In the genomic region with DNA sequence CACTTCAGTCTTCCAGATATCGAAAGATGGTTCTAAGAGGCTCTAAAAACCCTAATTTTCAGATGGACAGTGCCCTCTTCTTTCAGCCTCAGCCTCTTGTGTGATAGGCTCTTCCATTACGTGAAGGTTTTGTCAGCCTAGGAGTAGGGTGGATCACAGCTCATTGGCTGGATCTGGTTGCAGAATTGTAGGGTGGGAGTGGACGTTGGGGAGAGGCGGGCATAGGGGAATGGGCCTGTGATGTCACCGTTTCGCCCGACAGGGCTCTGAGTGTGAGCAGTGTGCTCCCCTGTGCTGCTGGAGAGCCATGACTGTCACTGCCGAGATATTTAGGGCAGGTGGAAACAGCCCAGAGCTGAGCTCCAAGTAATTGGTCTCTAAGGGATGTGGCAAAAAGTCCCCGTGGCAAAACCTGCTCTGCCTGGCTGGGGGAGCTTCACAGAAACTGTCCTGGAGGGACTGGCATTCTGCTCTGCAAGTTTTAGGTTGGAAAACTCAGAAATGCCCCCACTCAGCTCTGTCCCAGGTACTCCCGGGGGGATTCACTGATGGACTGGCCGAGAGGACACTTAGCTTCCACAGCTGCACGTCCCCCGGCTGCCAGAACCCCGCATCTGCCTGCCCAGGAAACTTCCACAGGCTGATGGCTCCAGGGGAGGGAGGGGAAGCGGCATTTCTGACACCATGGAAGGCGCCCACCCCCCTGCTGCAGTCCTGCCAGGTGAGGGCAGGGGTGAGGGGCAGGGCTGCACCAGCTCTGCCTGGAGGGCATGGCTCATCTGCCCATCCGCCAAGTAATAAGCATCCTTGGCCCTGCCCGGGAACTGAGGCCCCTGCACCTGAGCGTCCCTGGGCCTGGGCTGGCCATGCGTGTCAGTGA, we compare ENCODE assay signal across 30 cellular contexts. TPM values are rescaled to one million over a fixed set of nuclear protein-coding genes. Genes with fewer than 3 reads are reported as not detected.
A peak's percentile ranks its signal among the peaks of the same experiment; 100 is the strongest.
DNase-seq lines count a peak whose midpoint lies in the region; ATAC-seq, FAIRE-seq and TF ChIP-seq lines count a peak whose summit lies in the region.
"Had no signal": no experiment of that assay in that cellular context is flagged by ENCODE, and none has a peak within 500 bp of the region (broad histone marks: within the 10 kb centered on the region; RNA-seq: fewer than 3 reads in every experiment).

No MANE protein-coding gene starts in this region.

- POLR2A ChIA-PET in SK-N-SH (lab: Yijun Ruan, JAX) (interaction anchor here (0.7 kb wide), 1 partner anchor 11 kb away, joined by 3 read pairs; the partner anchor contains the start of gene METTL26), Panc1 (lab: Charles Lee) (no interaction called here), H1 (lab: Charles Lee; ENCODE audit: partially characterized antibody) (interaction anchor here (1.4 to 2.5 kb wide), 3 partner anchors 11 to 49 kb away, joined by 3 to 16 read pairs (median 3); partner anchors contain the start of gene METTL26)

- CTCF ChIA-PET in SK-N-SH (lab: Yijun Ruan, JAX): interaction anchor here (0.6 to 2.2 kb wide), 13 partner anchors 11 to 233 kb away, joined by 3 to 11 read pairs (median 4); partner anchors contain the start of genes METTL26 and RAB40C
- CTCF ChIA-PET in Panc1 (lab: Charles Lee): no interaction called here
- CTCF ChIA-PET in H1 (lab: Charles Lee; ENCODE audit: partially characterized antibody): interaction anchor here (0.6 to 1.8 kb wide), 13 partner anchors 12 to 232 kb away, joined by 3 to 6 read pairs (median 3); partner anchors contain the start of gene METTL26

- H3K9me2 ChIP-seq in SK-N-SH: no peaks in the 10 kb centered on the region

- no peaks in the 10 kb centered on the region for H3K27me3 ChIP-seq in SK-N-SH (ENCODE audit: insufficient read depth)
- H3K27me3 ChIP-seq in Panc1 (ENCODE audit: control insufficient read depth, insufficient read depth, low read length): no peaks in the 10 kb centered on the region
- H3K27me3 ChIP-seq in H1 (replicated peaks in 1 of 4; ENCODE audit: control insufficient read depth in 3 of 4, extremely low read depth in 1 of 4, insufficient read depth in 3 of 4, low read length in 3 of 4): no peaks in the 10 kb centered on the region
- no peaks in the 10 kb centered on the region for H3K27me3 ChIP-seq in sigmoid colon
- H3K27me3 ChIP-seq: Peyer's patch, SJCRH30 had no signal

- H2BK15ac ChIP-seq in H1 (ENCODE audit: low read length): no peak overlapping the region

- H4K8ac ChIP-seq in H1 (ENCODE audit: extremely low read depth, insufficient read depth, low read length): no peak overlapping the region

- H3K79me2 ChIP-seq in SK-N-SH (ENCODE audit: insufficient read depth): peaks cover 5% of the 10 kb centered on the region; the same call in 1 of the 2 replicates
- no peaks in the 10 kb centered on the region for H3K79me2 ChIP-seq in H1 (ENCODE audit: control insufficient read depth in 1 of 2, insufficient read depth in 2 of 2, low read length in 2 of 2)

- no peak overlapping the region for H3K56ac ChIP-seq in H1 (replicated peaks; ENCODE audit: insufficient read length, low read depth, low read length)

- H3K79me1 ChIP-seq in H1 (ENCODE audit: low read depth, low read length): peaks cover 4% of the 10 kb centered on the region; the same call in 1 of the 2 replicates

- BruUV-seq in Panc1 (replicated peaks; lab: Mats Ljungman, UMichigan): no TSS peak

- 90% methylated on average over 9 of the region's 20 CpGs for WGBS in SK-N-SH (ENCODE audit: low lambda C conversion rate)
- 89% methylated on average over 20 of the region's 20 CpGs; no CpG with 5 or more reads in 1 of the 2 experiments for WGBS in H1 (ENCODE audit: extremely low coverage in 1 of 2, insufficient coverage in 1 of 2, insufficient read length in 1 of 2, insufficient replicate concordance in 2 of 2, low coverage in 1 of 2, low lambda C conversion rate in 2 of 2, missing lambda C conversion rate in 1 of 2), 2 experiments
- WGBS in sigmoid colon, 2 donors: 88 to 89% methylated on average over 20 of the region's 20 CpGs

- no peak overlapping the region for H3K4me2 ChIP-seq in SK-N-SH
- H3K4me2 ChIP-seq in H1 (ENCODE audit: insufficient read depth in 1 of 2, low read depth in 2 of 2, low read length in 2 of 2): no peak overlapping the region

- TF ChIP-seq POLR2A in H1 (IDR thresholded peaks at IDR 0.05; ENCODE audit: control extremely low read depth in 1 of 2, low read depth in 2 of 2, low read length in 2 of 2) (no peak), sigmoid colon (IDR thresholded peaks at IDR 0.05) (no peak)

- H4K5ac ChIP-seq in H1 (ENCODE audit: insufficient read length, low read depth, low read length): no peak overlapping the region

- TF ChIP-seq RAD21 in SK-N-SH (IDR thresholded peaks at IDR 0.05; ENCODE audit: low read length): no peak
- TF ChIP-seq RAD21 in H1 (IDR thresholded peaks at IDR 0.05 in 1 of 2, conservative IDR thresholded peaks at IDR 0.05 in 1 of 2; ENCODE audit: low read depth in 2 of 2, low read length in 2 of 2): no peak

- H3K4ac ChIP-seq in H1 (replicated peaks; ENCODE audit: insufficient read length, low read depth, low read length): no peak overlapping the region

- no peak for TF ChIP-seq CTCF in SK-N-SH (IDR thresholded peaks at IDR 0.05)
- no peak for TF ChIP-seq CTCF in Panc1 (IDR thresholded peaks at IDR 0.05)
- no peak for TF ChIP-seq CTCF in H1 (IDR thresholded peaks at IDR 0.05; ENCODE audit: control extremely low read depth in 1 of 3, insufficient read depth in 1 of 3, low read depth in 1 of 3, low read length in 3 of 3)
- no peak for TF ChIP-seq CTCF in sigmoid colon (IDR thresholded peaks at IDR 0.05)

- 0 out of 2 replicates have a peak, but pooled peaks cover 5% of the 10 kb centered on the region for H4K20me1 ChIP-seq in SK-N-SH (ENCODE audit: insufficient read depth)
- peaks cover 2 to 3% of the 10 kb centered on the region in 2 experiments for H4K20me1 ChIP-seq in H1 (replicated peaks in 1 of 2; ENCODE audit: control insufficient read depth in 1 of 2, insufficient read depth in 2 of 2, low read length in 2 of 2)

- peaks cover 0 to 3% of the 10 kb centered on the region in 2 experiments for H3K36me3 ChIP-seq in SK-N-SH (replicated peaks in 1 of 2; ENCODE audit: control insufficient read depth in 1 of 2, insufficient read depth in 2 of 2, low read length in 1 of 2)
- no peaks in the 10 kb centered on the region for H3K36me3 ChIP-seq in Panc1 (ENCODE audit: control insufficient read depth, insufficient read depth, low read length)
- H3K36me3 ChIP-seq in H1 (ENCODE audit: control insufficient read depth in 2 of 4, insufficient read depth in 4 of 4, low read length in 3 of 4): peaks cover 0 to 4% (median 0%) of the 10 kb centered on the region in 4 experiments; a peak in 1 of 8 replicates
- peaks cover 0 to 20% (median 10%) of the 10 kb centered on the region in 4 donors for H3K36me3 ChIP-seq in sigmoid colon
- H3K36me3 ChIP-seq: SJCRH30 had no signal

- H3K9me3 ChIP-seq in SK-N-SH (no peaks in the 10 kb centered on the region), Panc1 (ENCODE audit: control insufficient read depth, insufficient read depth, low read depth, low read length) (no peaks in the 10 kb centered on the region), H1 (ENCODE audit: insufficient read depth in 2 of 2, low read depth in 1 of 2, low read length in 1 of 2) (no peaks in the 10 kb centered on the region), sigmoid colon (no peaks in the 10 kb centered on the region)
- H3K9me3 ChIP-seq: Peyer's patch, SJCRH30 had no signal

- H3K4me1 ChIP-seq in SK-N-SH (ENCODE audit: control insufficient read depth in 1 of 2, insufficient read depth in 2 of 2, low read depth in 1 of 2, low read length in 1 of 2): peaks cover 10 to 23% of the 10 kb centered on the region in 2 experiments; a peak in 3 of 4 replicates
- H3K4me1 ChIP-seq in Panc1 (ENCODE audit: control insufficient read depth, insufficient read depth, low read length): peaks cover 69% of the 10 kb centered on the region
- peaks cover 0 to 22% (median 13%) of the 10 kb centered on the region in 4 experiments; a peak in 6 of 7 replicates for H3K4me1 ChIP-seq in H1 (replicated peaks in 1 of 4; ENCODE audit: control insufficient read depth in 3 of 4, insufficient read depth in 4 of 4, low read length in 3 of 4)
- peaks cover 0 to 36% (median 24%) of the 10 kb centered on the region in 4 donors for H3K4me1 ChIP-seq in sigmoid colon

- H3K14ac ChIP-seq in H1 (ENCODE audit: insufficient read length): no peak overlapping the region

- no peak overlapping the region for H2AFZ ChIP-seq in SK-N-SH (ENCODE audit: low read depth)
- H2AFZ ChIP-seq in H1 (ENCODE audit: low read length): no peak overlapping the region

- 0 out of 2 replicates have a peak overlapping the region, but pooled peaks have one; percentile 44 for H2BK5ac ChIP-seq in H1 (ENCODE audit: low read depth, low read length)

- no peak overlapping the region for H3K18ac ChIP-seq in H1 (ENCODE audit: extremely low read depth, low read length)

- intact Hi-C loops in Panc1 (cut with micrococcal nuclease; ENCODE audit: unreplicated experiment) (no loop called here), sigmoid colon (cut with DNase I) (no loop called here)

- H3K4me3 ChIP-seq in SK-N-SH (ENCODE audit: low read depth in 2 of 2, low read length in 1 of 2): no peak overlapping the region
- H3K4me3 ChIP-seq in Panc1 (ENCODE audit: low read depth in 2 of 2, low read length in 2 of 2): no peak overlapping the region
- no peak overlapping the region for H3K4me3 ChIP-seq in H1 (ENCODE audit: extremely low read depth in 1 of 4, insufficient read depth in 2 of 4, low read depth in 3 of 4, low read length in 4 of 4)
- H3K4me3 ChIP-seq in sigmoid colon: no peak overlapping the region
- H3K4me3 ChIP-seq: Peyer's patch, SJCRH30 had no signal

- H2BK120ac ChIP-seq in H1 (replicated peaks; ENCODE audit: low read depth, low read length): no peak overlapping the region

- no peak overlapping the region for H3K23ac ChIP-seq in H1 (ENCODE audit: insufficient read length)

- H4K91ac ChIP-seq in H1 (replicated peaks; ENCODE audit: insufficient read length, low read length): no peak overlapping the region

- H3K23me2 ChIP-seq in H1 (ENCODE audit: low read depth, low read length): no peaks in the 10 kb centered on the region

- TF ChIP-seq EP300 in SK-N-SH (IDR thresholded peaks at IDR 0.05; ENCODE audit: borderline replicate concordance in 1 of 2, low read depth in 1 of 2, low read length in 1 of 2): no peak
- no peak for TF ChIP-seq EP300 in H1 (IDR thresholded peaks at IDR 0.05; ENCODE audit: borderline replicate concordance in 1 of 2, low read depth in 2 of 2, low read length in 2 of 2)
- TF ChIP-seq EP300 in sigmoid colon (IDR thresholded peaks at IDR 0.05): no peak

- H3K9ac ChIP-seq in SK-N-SH: no peak overlapping the region
- no peak overlapping the region for H3K9ac ChIP-seq in H1 (replicated peaks in 1 of 4; ENCODE audit: extremely low read depth in 1 of 4, low read depth in 3 of 4, low read length in 3 of 4)

- peak; percentile 43 for DNase-seq in SK-N-SH
- no peak for DNase-seq in Panc1 (ENCODE audit: low read depth, low spot score)
- DNase-seq in H1 (ENCODE audit: low read depth in 1 of 2, low spot score in 2 of 2): no peak
- peak; percentile 53 for DNase-seq in sigmoid colon
- no peak for DNase-seq in NCI-H187 (lab: John Stamatoyannopoulos, UW)
- DNase-seq: activated CD4-positive, alpha-beta T cell treated with anti-CD3 and anti-CD28 coated beads, Interleukin-2, amount 50 U/mL, for 4 hours; activated CD4-positive, CD25-positive, alpha-beta regulatory T cell; activated CD8-positive, alpha-beta memory T cell treated with anti-CD3 and anti-CD28 coated beads, Interleukin-2, amount 10 ng/mL, durations not matched to agents 7 days and 5 days; activated gamma-delta T cell; activated T-cell treated with anti-CD3 and anti-CD28 coated beads, Interleukin-2, amount 50 U/mL, for 4 hours; cerebellar nuclear complex; foreskin melanocyte; KBM-7; naive B cell; NCI-H1105; NCI-H1930; NCI-H526 treated with DMSO at 0.1 percent for 48 hours; nucleus accumbens; Peyer's patch; stimulated activated naive B cell treated with anti-CD40 and anti-IgM and Interleukin-4, amounts not matched to agents 10 μg/mL and 1 μg/mL and 100 μg/mL, for 72 hours; substantia nigra; T-helper 1 cell had no signal

- H3F3A ChIP-seq in SK-N-SH (replicated peaks; ENCODE audit: insufficient read depth): peaks cover 5% of the 10 kb centered on the region

- ATAC-seq in SK-N-SH treated with all-trans-retinoic acid at 6 μM for 48 hours: no peak
- no peak for ATAC-seq in Panc1
- no peak for ATAC-seq in activated CD4-positive, CD25-positive, alpha-beta regulatory T cell treated with anti-CD3 and anti-CD28 coated beads, Interleukin-2, amount 50 U/mL, for 24 hours
- no peak for ATAC-seq in HG02623 (IDR thresholded peaks at IDR 0.05; ENCODE audit: unreplicated experiment)
- ATAC-seq: activated CD8-positive, alpha-beta memory T cell treated with anti-CD3 and anti-CD28 coated beads, Interleukin-2, amount 10 ng/mL, durations not matched to agents 7 days and 5 days; activated T-cell treated with anti-CD3 and anti-CD28 coated beads, Interleukin-2, amount 50 U/mL, for 4 hours; stimulated activated naive B cell treated with anti-CD40 and anti-IgM and Interleukin-4, amounts not matched to agents 10 μg/mL and 1 μg/mL and 100 μg/mL, for 72 hours had no signal

- no peak for FAIRE-seq in H1 (lab: Jason Lieb, UNC)
- FAIRE-seq: endometrium, G401.6 had no signal

- no peak overlapping the region for H2BK12ac ChIP-seq in H1 (ENCODE audit: low read depth, low read length)

- in situ Hi-C loops in Panc1 (cut with HindIII; ENCODE audit: low pct_unique_long_range_greater_than_20kb, low sequenced_read_pairs): no loop called here

- H2BK20ac ChIP-seq in H1 (ENCODE audit: low read length): no peak overlapping the region

- H3K27ac ChIP-seq in SK-N-SH (ENCODE audit: low read depth in 2 of 2, low read length in 1 of 2) (no peak overlapping the region), Panc1 (ENCODE audit: low read length) (peak overlapping the region; percentile 57; the same call in 1 of the 2 replicates), H1 (ENCODE audit: low read depth, low read length) (no peak overlapping the region; the same call in 1 of the 2 replicates), sigmoid colon (no peak overlapping the region)
- H3K27ac ChIP-seq: 22Rv1, Peyer's patch, SJCRH30 had no signal

- H2AK5ac ChIP-seq in H1 (ENCODE audit: low read depth, low read length): no peak overlapping the region

RNA-seq across cellular contexts. Expression of gene WFIKKN1, which starts 6.0 kb away (rescaled TPM):
- polyA plus RNA-seq in SK-N-SH (2012; rRNA removed): 0.10 and 0.16 TPM in 2 replicates
- 0.09 and 0.10 TPM in 2 replicates for polyA plus RNA-seq in SK-N-SH (2012; cell fraction: cytosol; rRNA removed)
- polyA plus RNA-seq in SK-N-SH (2012; cell fraction: nucleus; rRNA removed): 0.37 and 1.4 TPM in 2 replicates
- 2.0 TPM for total RNA-seq in Panc1 (2021; ENCODE audit: unreplicated experiment)
- polyA plus RNA-seq in Panc1 (2012; ENCODE audit: insufficient read length): 2.1 TPM
- 10.2 and 11.4 TPM in 2 replicates for total RNA-seq in H1 (2021; fragmentation: NEBNext Ultra II Directional; extraction: Animal tissue kit (Norgen Biotek cat#: 25700))
- polyA plus RNA-seq in H1 (2011; rRNA removed): 15.8 and 28.4 TPM in 2 replicates
- 19.7 TPM for polyA plus RNA-seq in H1 (2011; cell fraction: cytosol; rRNA removed)
- polyA plus RNA-seq in H1 (2011; cell fraction: nucleus; rRNA removed): 21.8 TPM
- polyA plus RNA-seq in H1 (2012, experiment 1 of 2): 4.8 to 11.4 TPM (median 10.2 TPM) in 4 replicates
- 8.5 TPM for polyA plus RNA-seq in H1 (2012, experiment 2 of 2)
- 12.3 TPM for polyA plus RNA-seq in H1 (2013, experiment 1 of 2)
- polyA plus RNA-seq in H1 (2013, experiment 2 of 2): 11.2 TPM
- 1.4 and 1.8 TPM in 2 replicates for polyA minus RNA-seq in H1 (2011; rRNA and poly(A)+ RNA removed)
- polyA minus RNA-seq in H1 (2011; cell fraction: cytosol; rRNA and poly(A)+ RNA removed): 12.0 TPM
- polyA minus RNA-seq in H1 (2011; cell fraction: nucleus; rRNA and poly(A)+ RNA removed): 10.3 TPM
- total RNA-seq in sigmoid colon: 1 to 10 TPM in 1 of 4 donors, under 1 TPM in 3; 0.27 to 1.4 (median 0.43) TPM
- under 1 TPM; 0.46 to 0.80 (median 0.60) TPM for polyA plus RNA-seq in sigmoid colon
- polyA plus RNA-seq: CD14-positive monocyte had no signal

RNA-seq across cellular contexts. Expression of gene METTL26, which starts 11.3 kb away (rescaled TPM):
- polyA plus RNA-seq in SK-N-SH (2012; rRNA removed) (158 and 167 TPM in 2 replicates), H1 (2011; rRNA removed) (186 and 203 TPM in 2 replicates), sigmoid colon (100 to 1,000 TPM in 1 of 3 donors, 10 to 100 TPM in 2; 79.5 to 132 (median 87.1) TPM)
- 83.5 and 115 TPM in 2 replicates for polyA plus RNA-seq in SK-N-SH (2012; cell fraction: cytosol; rRNA removed)
- 144 and 254 TPM in 2 replicates for polyA plus RNA-seq in SK-N-SH (2012; cell fraction: nucleus; rRNA removed)
- total RNA-seq in Panc1 (2021; ENCODE audit: unreplicated experiment) (91.8 TPM), sigmoid colon (100 to 1,000 TPM; 101 to 163 (median 157) TPM)
- polyA plus RNA-seq in Panc1 (2012; ENCODE audit: insufficient read length): 245 TPM
- total RNA-seq in H1 (2021; fragmentation: NEBNext Ultra II Directional; extraction: Animal tissue kit (Norgen Biotek cat#: 25700)): 100 and 108 TPM in 2 replicates
- 162 TPM for polyA plus RNA-seq in H1 (2011; cell fraction: cytosol; rRNA removed)
- polyA plus RNA-seq in H1 (2011; cell fraction: nucleus; rRNA removed): 223 TPM
- polyA plus RNA-seq in H1 (2012, experiment 1 of 2): 71.0 to 114 TPM (median 105 TPM) in 4 replicates
- polyA plus RNA-seq in H1 (2012, experiment 2 of 2): 145 TPM
- polyA plus RNA-seq in H1 (2013, experiment 1 of 2): 85.9 TPM
- 90.7 TPM for polyA plus RNA-seq in H1 (2013, experiment 2 of 2)
- 17.4 and 18.7 TPM in 2 replicates for polyA minus RNA-seq in H1 (2011; rRNA and poly(A)+ RNA removed)
- 64.4 TPM for polyA minus RNA-seq in H1 (2011; cell fraction: cytosol; rRNA and poly(A)+ RNA removed)
- 71.6 TPM for polyA minus RNA-seq in H1 (2011; cell fraction: nucleus; rRNA and poly(A)+ RNA removed)

RNA-seq across cellular contexts. Expression of gene MCRIP2, which starts 16.9 kb away (rescaled TPM):
- polyA plus RNA-seq in SK-N-SH (2012; rRNA removed) (34.0 and 36.9 TPM in 2 replicates), H1 (2011; rRNA removed) (75.5 and 102 TPM in 2 replicates), sigmoid colon (100 to 1,000 TPM; 106 to 132 (median 131) TPM)
- 14.2 and 20.8 TPM in 2 replicates for polyA plus RNA-seq in SK-N-SH (2012; cell fraction: cytosol; rRNA removed)
- 40.2 and 60.8 TPM in 2 replicates for polyA plus RNA-seq in SK-N-SH (2012; cell fraction: nucleus; rRNA removed)
- total RNA-seq in Panc1 (2021; ENCODE audit: unreplicated experiment) (91.6 TPM), sigmoid colon (10 to 100 TPM; 52.1 to 63.4 (median 55.6) TPM)
- 120 TPM for polyA plus RNA-seq in Panc1 (2012; ENCODE audit: insufficient read length)
- total RNA-seq in H1 (2021; fragmentation: NEBNext Ultra II Directional; extraction: Animal tissue kit (Norgen Biotek cat#: 25700)): 45.4 and 45.7 TPM in 2 replicates
- polyA plus RNA-seq in H1 (2011; cell fraction: cytosol; rRNA removed): 53.7 TPM
- polyA plus RNA-seq in H1 (2011; cell fraction: nucleus; rRNA removed): 63.7 TPM
- polyA plus RNA-seq in H1 (2012, experiment 1 of 2): 15.4 to 49.5 TPM (median 40.3 TPM) in 4 replicates
- 40.7 TPM for polyA plus RNA-seq in H1 (2012, experiment 2 of 2)
- 75.0 TPM for polyA plus RNA-seq in H1 (2013, experiment 1 of 2)
- 69.3 TPM for polyA plus RNA-seq in H1 (2013, experiment 2 of 2)
- 5.2 and 5.8 TPM in 2 replicates for polyA minus RNA-seq in H1 (2011; rRNA and poly(A)+ RNA removed)
- 18.3 TPM for polyA minus RNA-seq in H1 (2011; cell fraction: cytosol; rRNA and poly(A)+ RNA removed)
- polyA minus RNA-seq in H1 (2011; cell fraction: nucleus; rRNA and poly(A)+ RNA removed): 22.1 TPM

RNA-seq across cellular contexts. Expression of gene WDR90, which starts 24.4 kb away (rescaled TPM):
- polyA plus RNA-seq in SK-N-SH (2012; rRNA removed) (30.5 and 32.0 TPM in 2 replicates), H1 (2011; rRNA removed) (24.0 and 38.1 TPM in 2 replicates), sigmoid colon (10 to 100 TPM in 1 of 3 donors, 1 to 10 TPM in 2; 5.4 to 49.0 (median 7.2) TPM)
- 4.7 and 7.3 TPM in 2 replicates for polyA plus RNA-seq in SK-N-SH (2012; cell fraction: cytosol; rRNA removed)
- 255 and 330 TPM in 2 replicates for polyA plus RNA-seq in SK-N-SH (2012; cell fraction: nucleus; rRNA removed)
- total RNA-seq in Panc1 (2021; ENCODE audit: unreplicated experiment) (58.9 TPM), sigmoid colon (10 to 100 TPM in 3 of 4 donors, 1 to 10 TPM in 1; 6.6 to 37.1 (median 13.7) TPM)
- 63.1 TPM for polyA plus RNA-seq in Panc1 (2012; ENCODE audit: insufficient read length)
- 44.4 and 47.2 TPM in 2 replicates for total RNA-seq in H1 (2021; fragmentation: NEBNext Ultra II Directional; extraction: Animal tissue kit (Norgen Biotek cat#: 25700))
- polyA plus RNA-seq in H1 (2011; cell fraction: cytosol; rRNA removed): 32.6 TPM
- 254 TPM for polyA plus RNA-seq in H1 (2011; cell fraction: nucleus; rRNA removed)
- 27.7 to 55.2 TPM (median 53.5 TPM) in 4 replicates for polyA plus RNA-seq in H1 (2012, experiment 1 of 2)
- 26.8 TPM for polyA plus RNA-seq in H1 (2012, experiment 2 of 2)
- 24.8 TPM for polyA plus RNA-seq in H1 (2013, experiment 1 of 2)
- polyA plus RNA-seq in H1 (2013, experiment 2 of 2): 21.9 TPM
- polyA minus RNA-seq in H1 (2011; rRNA and poly(A)+ RNA removed): 13.8 TPM in 2 replicates
- polyA minus RNA-seq in H1 (2011; cell fraction: cytosol; rRNA and poly(A)+ RNA removed): 18.3 TPM
- 52.9 TPM for polyA minus RNA-seq in H1 (2011; cell fraction: nucleus; rRNA and poly(A)+ RNA removed)

RNA-seq across cellular contexts. Expression of gene RAB40C, which starts 34.9 kb away (rescaled TPM):
- polyA plus RNA-seq in SK-N-SH (2012; rRNA removed) (12.1 and 13.0 TPM in 2 replicates), H1 (2011; rRNA removed) (13.9 and 18.6 TPM in 2 replicates), sigmoid colon (10 to 100 TPM; 28.8 to 41.2 (median 38.3) TPM)
- 5.0 and 8.5 TPM in 2 replicates for polyA plus RNA-seq in SK-N-SH (2012; cell fraction: cytosol; rRNA removed)
- polyA plus RNA-seq in SK-N-SH (2012; cell fraction: nucleus; rRNA removed): 26.7 and 31.3 TPM in 2 replicates
- total RNA-seq in Panc1 (2021; ENCODE audit: unreplicated experiment) (30.7 TPM), sigmoid colon (10 to 100 TPM; 16.8 to 32.7 (median 17.9) TPM)
- 44.4 TPM for polyA plus RNA-seq in Panc1 (2012; ENCODE audit: insufficient read length)
- 15.6 and 17.8 TPM in 2 replicates for total RNA-seq in H1 (2021; fragmentation: NEBNext Ultra II Directional; extraction: Animal tissue kit (Norgen Biotek cat#: 25700))
- 14.4 TPM for polyA plus RNA-seq in H1 (2011; cell fraction: cytosol; rRNA removed)
- polyA plus RNA-seq in H1 (2011; cell fraction: nucleus; rRNA removed): 23.9 TPM
- 11.4 to 19.2 TPM (median 15.6 TPM) in 4 replicates for polyA plus RNA-seq in H1 (2012, experiment 1 of 2)
- 13.6 TPM for polyA plus RNA-seq in H1 (2012, experiment 2 of 2)
- polyA plus RNA-seq in H1 (2013, experiment 1 of 2): 11.3 TPM
- polyA plus RNA-seq in H1 (2013, experiment 2 of 2): 11.7 TPM
- polyA minus RNA-seq in H1 (2011; rRNA and poly(A)+ RNA removed): 5.9 and 6.8 TPM in 2 replicates
- polyA minus RNA-seq in H1 (2011; cell fraction: cytosol; rRNA and poly(A)+ RNA removed): 8.4 TPM
- 8.9 TPM for polyA minus RNA-seq in H1 (2011; cell fraction: nucleus; rRNA and poly(A)+ RNA removed)

Comparison
In these comparisons a context has a peak if more than half of its experiments do, and no peak if none do; other contexts are left out.
1. DNase-seq: peak in SK-N-SH (single experiment) and sigmoid colon (single experiment); none in Panc1 (single experiment), H1 (0 of 2) and NCI-H187 (0 of 2).